In the genomic region with DNA sequence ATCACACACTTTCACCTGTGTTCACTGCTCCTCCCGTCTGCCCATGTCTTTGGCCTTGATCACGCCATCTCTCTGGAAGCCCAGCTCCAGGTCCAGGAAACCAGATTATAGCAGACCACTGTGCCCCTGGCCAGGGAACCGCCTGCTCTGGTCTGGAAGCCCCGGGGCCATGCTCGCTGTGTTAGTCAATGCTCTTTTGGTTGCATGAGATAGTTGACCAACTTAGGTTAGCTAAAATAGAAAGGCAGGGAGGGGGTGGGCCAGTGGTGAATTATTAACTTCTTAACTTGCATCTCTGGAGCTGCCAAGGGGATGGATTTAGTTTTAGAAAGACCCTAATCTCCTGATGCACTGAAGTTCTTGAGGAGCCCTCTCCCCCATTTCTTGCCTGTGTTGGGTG, we compare ENCODE assay signal across 23 cellular contexts.
A peak's percentile ranks its signal among the peaks of the same experiment; 100 is the strongest.
DNase-seq lines count a peak whose midpoint lies in the region; ATAC-seq, FAIRE-seq and TF ChIP-seq lines count a peak whose summit lies in the region.
"Had no signal": no experiment of that assay in that cellular context is flagged by ENCODE, and none has a peak within 500 bp of the region (broad histone marks: within the 10 kb centered on the region; RNA-seq: fewer than 3 reads in every experiment).

No MANE protein-coding gene starts in this region.

- POLR2A ChIA-PET in A549 (lab: Yijun Ruan, JAX): no interaction called here
- POLR2A ChIA-PET in RWPE1 (lab: Yijun Ruan, JAX; ENCODE audit: low non-redundant PET): no interaction called here
- POLR2A ChIA-PET in HepG2 (lab: Yijun Ruan, JAX): no interaction called here

- FAIRE-seq in A549 (lab: Jason Lieb, UNC) (no peak), HepG2 (lab: Jason Lieb, UNC) (peak; percentile 30)
- FAIRE-seq: D721Med, GM19239, K562, RCC 7860 had no signal

- H3K27me3 ChIP-seq in HepG2 (ENCODE audit: control insufficient read depth in 1 of 2, insufficient read depth in 2 of 2, low read length in 2 of 2) (no peaks in the 10 kb centered on the region), spleen (replicated peaks in 1 of 7) (no peaks in the 10 kb centered on the region)
- H3K27me3 ChIP-seq: BE2C had no signal

- ATAC-seq in A549 (no peak), HepG2 (peak; percentile 61), GM18873 (IDR thresholded peaks at IDR 0.05; ENCODE audit: low FRiP score, unreplicated experiment) (no peak)
- ATAC-seq: HCT116, K562 had no signal

- H3K27ac ChIP-seq in A549 (no peak overlapping the region), RWPE1 (peak overlapping the region; percentile 71), HepG2 (ENCODE audit: extremely low read length, insufficient read depth, low read length) (no peak overlapping the region), spleen (no peak overlapping the region)

- 87% methylated on average over 5 of the region's 5 CpGs for WGBS in A549 (ENCODE audit: missing lambda C conversion rate)
- 81% methylated on average over 5 of the region's 5 CpGs for WGBS in HepG2 (ENCODE audit: low lambda C conversion rate)
- WGBS in spleen, 5 donors: 90 to 94% (median 92%) methylated on average over 5 of the region's 5 CpGs

- TF ChIP-seq POLR2A in A549 (IDR thresholded peaks at IDR 0.05; ENCODE audit: low read length) (no peak), HepG2 (IDR thresholded peaks at IDR 0.05; ENCODE audit: insufficient read depth in 1 of 2, low read depth in 2 of 2, low read length in 2 of 2) (no peak), spleen (IDR thresholded peaks at IDR 0.05) (no peak)

- H2AFZ ChIP-seq in HepG2 (ENCODE audit: low read length): no peak overlapping the region

- no peak for TF ChIP-seq CTCF in A549 (IDR thresholded peaks at IDR 0.05)
- no peak for TF ChIP-seq CTCF in RWPE1 (conservative IDR thresholded peaks at IDR 0.05; ENCODE audit: low read depth)
- TF ChIP-seq CTCF in HepG2 (CRISPR knock-in tag; IDR thresholded peaks at IDR 0.05): no peak
- no peak for TF ChIP-seq CTCF in spleen (IDR thresholded peaks at IDR 0.05 in 8 of 11, conservative IDR thresholded peaks at IDR 0.05 in 3 of 11)

- in situ Hi-C loops in HepG2 (cut with HindIII; ENCODE audit: extremely low pct_ligation_motif_present, low pct_unique_long_range_greater_than_20kb): no loop called here
- in situ Hi-C loops in KBM-7 (cut with MboI; ENCODE audit: low pct_unique_long_range_greater_than_20kb, low sequenced_read_pairs): loop anchor here (25.0 kb wide), 2 partner anchors 114 to 589 kb away; no protein-coding TSS in a partner anchor

- no peaks in the 10 kb centered on the region for H3K79me2 ChIP-seq in HepG2 (ENCODE audit: insufficient read depth, low read length)

- H3K4me1 ChIP-seq in A549: peaks cover 14% of the 10 kb centered on the region
- H3K4me1 ChIP-seq in HepG2 (ENCODE audit: insufficient read depth, low read length): peaks cover 19% of the 10 kb centered on the region
- no peaks in the 10 kb centered on the region for H3K4me1 ChIP-seq in spleen

- TF ChIP-seq EP300 in A549 (IDR thresholded peaks at IDR 0.05): no peak
- TF ChIP-seq EP300 in HepG2 (IDR thresholded peaks at IDR 0.05; ENCODE audit: low read depth in 2 of 2, low read length in 2 of 2): no peak
- TF ChIP-seq EP300 in HepG2 (CRISPR knock-in tag; IDR thresholded peaks at IDR 0.05; ENCODE audit: borderline replicate concordance): no peak

- H3K9ac ChIP-seq in HepG2 (ENCODE audit: insufficient read depth, low read depth, low read length): no peak overlapping the region

- 0 out of 2 replicates have a peak, but pooled peaks cover 3% of the 10 kb centered on the region for H4K20me1 ChIP-seq in HepG2 (ENCODE audit: insufficient read depth, low read length)

- H3K9me3 ChIP-seq in A549 (no peaks in the 10 kb centered on the region), HepG2 (ENCODE audit: low read length) (no peaks in the 10 kb centered on the region), spleen (no peaks in the 10 kb centered on the region)
- H3K9me3 ChIP-seq: BE2C had no signal

- TF ChIP-seq RAD21 in A549 (conservative IDR thresholded peaks at IDR 0.05 in 1 of 2, IDR thresholded peaks at IDR 0.05 in 1 of 2) (no peak), HepG2 (CRISPR knock-in tag; IDR thresholded peaks at IDR 0.05) (no peak)

- CTCF ChIA-PET in A549 (lab: Yijun Ruan, JAX): interaction anchor here (0.8 to 2.1 kb wide), 4 partner anchors 14 to 41 kb away, joined by 3 to 7 read pairs (median 5); no protein-coding TSS in a partner anchor
- CTCF ChIA-PET in RWPE1 (lab: Yijun Ruan, JAX): no interaction called here
- CTCF ChIA-PET in HepG2 (lab: Yijun Ruan, JAX; ENCODE audit: low intra/inter-chr PET ratio, low total read pairs): no interaction called here

- no peak overlapping the region for H3K4me3 ChIP-seq in A549
- no peak overlapping the region for H3K4me3 ChIP-seq in HepG2 (replicated peaks in 1 of 3; ENCODE audit: insufficient read depth in 1 of 3, low read depth in 2 of 3, low read length in 3 of 3)
- no peak overlapping the region for H3K4me3 ChIP-seq in spleen
- H3K4me3 ChIP-seq: K562 had no signal

- no TSS peak for BruUV-seq in HepG2 (replicated peaks; lab: Mats Ljungman, UMichigan)

- H3K36me3 ChIP-seq in HepG2 (replicated peaks in 1 of 2; ENCODE audit: control insufficient read depth in 1 of 2, insufficient read depth in 2 of 2, low read length in 2 of 2): peaks cover 7 to 26% of the 10 kb centered on the region in 2 experiments
- no peaks in the 10 kb centered on the region for H3K36me3 ChIP-seq in spleen
- H3K36me3 ChIP-seq: BE2C had no signal

- DNase-seq in A549 (ENCODE audit: low read depth in 1 of 2, low spot score in 1 of 2) (no peak), RWPE1 (ENCODE audit: low spot score) (no peak), HepG2 (ENCODE audit: low spot score) (peak; percentile 18), spleen (peak; percentile 43), KBM-7 (no peak)
- DNase-seq in stimulated activated CD4-positive, alpha-beta T cell treated with anti-CD3 and anti-CD28 coated beads, Interleukin-1b, Interleukin-23, amount 100 ng/mL, for 48 hours: no peak
- DNase-seq: BE2C, EL, GF-D8, GOT3, NCI-H1092, NCI-H1436, NCI-H187 treated with DMSO at 0.1 percent for 48 hours, NCI-H2107, NCI-H510A, NCI-H748 treated with DMSO at 0.1 percent for 48 hours, Right ventricle myocardium superior had no signal

- intact Hi-C loops in HepG2 (cut with micrococcal nuclease; ENCODE audit: unreplicated experiment): no loop called here
- intact Hi-C loops in spleen (cut with DNase I; ENCODE audit: low total_unique reads): no loop called here

- H3K4me2 ChIP-seq in A549 (peak overlapping the region; percentile 24; the same call in 1 of the 3 replicates), HepG2 (ENCODE audit: low read depth, low read length) (no peak overlapping the region)

TF ChIP-seq in A549, 52 proteins besides CTCF, POLR2A, EP300 and RAD21 (continues in another document):
- TF ChIP-seq HOXA7 (CRISPR knock-in tag; IDR thresholded peaks at IDR 0.05): no peak
- TF ChIP-seq HOXB13 (CRISPR knock-in tag; IDR thresholded peaks at IDR 0.05; ENCODE audit: low read depth): no peak
- TF ChIP-seq CHD4 (IDR thresholded peaks at IDR 0.05; ENCODE audit: borderline replicate concordance): no peak
- TF ChIP-seq MAFK (IDR thresholded peaks at IDR 0.05; ENCODE audit: partially characterized antibody): no peak
- TF ChIP-seq MYC (IDR thresholded peaks at IDR 0.05; ENCODE audit: borderline replicate concordance, low read length): no peak
- TF ChIP-seq RNF2 (IDR thresholded peaks at IDR 0.05; ENCODE audit: borderline replicate concordance, low read depth): no peak
- TF ChIP-seq GATA3 (IDR thresholded peaks at IDR 0.05; ENCODE audit: borderline replicate concordance): no peak
- no peak for TF ChIP-seq KDM5A (IDR thresholded peaks at IDR 0.05)
- TF ChIP-seq FOSL2 (IDR thresholded peaks at IDR 0.05): no peak
- no peak for TF ChIP-seq FOSL2 (CRISPR knock-in tag; IDR thresholded peaks at IDR 0.05)
- TF ChIP-seq, protein P1, sequence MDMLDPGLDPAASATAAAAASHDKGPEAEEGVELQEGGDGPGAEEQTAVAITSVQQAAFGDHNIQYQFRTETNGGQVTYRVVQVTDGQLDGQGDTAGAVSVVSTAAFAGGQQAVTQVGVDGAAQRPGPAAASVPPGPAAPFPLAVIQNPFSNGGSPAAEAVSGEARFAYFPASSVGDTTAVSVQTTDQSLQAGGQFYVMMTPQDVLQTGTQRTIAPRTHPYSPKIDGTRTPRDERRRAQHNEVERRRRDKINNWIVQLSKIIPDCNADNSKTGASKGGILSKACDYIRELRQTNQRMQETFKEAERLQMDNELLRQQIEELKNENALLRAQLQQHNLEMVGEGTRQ (IDR thresholded peaks at IDR 0.05): no peak
- TF ChIP-seq TP53 (CRISPR knock-in tag; IDR thresholded peaks at IDR 0.05): no peak
- no peak for TF ChIP-seq CHD2 (IDR thresholded peaks at IDR 0.05; ENCODE audit: low read length, partially characterized antibody)

TF ChIP-seq in HepG2, 621 proteins besides CTCF, POLR2A, EP300 and RAD21:
- TF ChIP-seq CENPT (CRISPR knock-in tag; IDR thresholded peaks at IDR 0.05; ENCODE audit: low read depth): no peak
- TF ChIP-seq ZNF644 (CRISPR knock-in tag; IDR thresholded peaks at IDR 0.05; ENCODE audit: low read depth): peak; percentile 45; the same call in 1 of the 2 replicates

Comparison
In these comparisons a context has a peak if more than half of its experiments do, and no peak if none do; other contexts are left out.
1. DNase-seq: peak in HepG2 (single experiment) and spleen (single experiment); none in A549 (0 of 2), RWPE1 (single experiment), stimulated activated CD4-positive, alpha-beta T cell treated with anti-CD3 and anti-CD28 coated beads, Interleukin-1b, Interleukin-23, amount 100 ng/mL, for 48 hours (single experiment) and KBM-7 (single experiment).